In genomic region chr6:94341173-94341572, GRCh38 we compare ENCODE assay signal across 20 cellular contexts.
"Had no signal": no experiment of that assay in that cellular context is flagged by ENCODE, and none has a peak within 500 bp of the region (broad histone marks: within the 10 kb centered on the region; RNA-seq: fewer than 3 reads in every experiment).

No MANE protein-coding gene starts in this region.

- H3K79me2 ChIP-seq: parathyroid adenoma had no signal

- H3K36me3 ChIP-seq: ascending aorta, gastroesophageal sphincter, heart right ventricle, sigmoid colon, stomach had no signal

- H3K9ac ChIP-seq: parathyroid adenoma had no signal

- DNase-seq: activated CD4-positive, alpha-beta T cell treated with anti-CD3 and anti-CD28 coated beads for 1 hour; activated CD8-positive, alpha-beta memory T cell treated with anti-CD3 and anti-CD28 coated beads for 24 hours; activated CD8-positive, alpha-beta memory T cell treated with anti-CD3 and anti-CD28 coated beads, Interleukin-2, amount 50 U/mL, for 48 hours; activated gamma-delta T cell; activated T-cell treated with anti-CD3 and anti-CD28 coated beads, Interleukin-2, amount 50 U/mL, for 48 hours; cortex of kidney; effector CD4-positive, alpha-beta T cell; heart right ventricle; natural killer cell; sigmoid colon; stimulated activated CD4-positive, alpha-beta T cell treated with anti-CD3 and anti-CD28 coated beads, Interleukin-4, amount 100 ng/mL, for 24 hours; stomach had no signal

- H3K4me3 ChIP-seq: ascending aorta, gastroesophageal sphincter, heart right ventricle, lung, sigmoid colon, stomach had no signal

- ATAC-seq: esophagus mucosa; gastroesophageal sphincter; heart right ventricle; natural killer cell; stimulated activated effector memory CD8-positive, alpha-beta T cell treated with anti-CD3 and anti-CD28 coated beads, Interleukin-12 subunit alpha, Interleukin-12 subunit beta, amount 100 ng/mL, for 72 hours had no signal

- H3K27ac ChIP-seq: ascending aorta, gastroesophageal sphincter, heart right ventricle, parathyroid adenoma, sigmoid colon, stomach, VCaP had no signal

- H3K27me3 ChIP-seq: ascending aorta, gastroesophageal sphincter, heart right ventricle, sigmoid colon, stomach had no signal

- H3K9me3 ChIP-seq: ascending aorta, gastroesophageal sphincter, heart right ventricle, sigmoid colon had no signal

- H2AFZ ChIP-seq: parathyroid adenoma had no signal

- H3K4me1 ChIP-seq: ascending aorta, gastroesophageal sphincter, heart right ventricle, parathyroid adenoma, sigmoid colon, stomach had no signal

- FAIRE-seq: islet of Langerhans had no signal
